ENCODE assay signal across 22 cellular contexts in genomic region chr7:681551-682307, GRCh38.
"Had no signal": no experiment of that assay in that cellular context is flagged by ENCODE, and none has a peak within 500 bp of the region (broad histone marks: within the 10 kb centered on the region; RNA-seq: fewer than 3 reads in every experiment).

No MANE protein-coding gene starts in this region.

- H3K4me3 ChIP-seq: body of pancreas, colonic mucosa, dorsolateral prefrontal cortex, gastrocnemius medialis, thoracic aorta had no signal

- H3K36me3 ChIP-seq: colonic mucosa, gastrocnemius medialis, thoracic aorta had no signal

- DNase-seq: activated CD4-positive, alpha-beta T cell treated with anti-CD3 and anti-CD28 coated beads for 36 hours; activated CD4-positive, CD25-positive, alpha-beta regulatory T cell; activated CD8-positive, alpha-beta memory T cell treated with anti-CD3 and anti-CD28 coated beads, Interleukin-2, amount 10 ng/mL, durations not matched to agents 7 days and 5 days; activated CD8-positive, alpha-beta T cell treated with anti-CD3 and anti-CD28 coated beads, Interleukin-2, amount 10 ng/mL, durations not matched to agents 7 days and 5 days; activated naive CD4-positive, alpha-beta T cell treated with Interleukin-2 at 50 U/mL for 16 hours; activated T-cell treated with anti-CD3 and anti-CD28 coated beads, Interleukin-2, amount 50 U/mL, for 48 hours; body of pancreas; colonic mucosa; effector memory CD4-positive, alpha-beta T cell; gastrocnemius medialis; glutamatergic neuron; left colon; mammary epithelial cell; naive thymus-derived CD4-positive, alpha-beta T cell; nucleus accumbens; right cardiac atrium; stimulated activated CD4-positive, alpha-beta T cell treated with anti-CD3 and anti-CD28 coated beads, Interleukin-12 subunit alpha, Interleukin-12 subunit beta, amount 100 ng/mL, for 4 hours; stimulated activated CD4-positive, alpha-beta T cell treated with anti-CD3 and anti-CD28 coated beads, Interleukin-4, amount 100 ng/mL, for 1 hour; stimulated activated naive CD8-positive, alpha-beta T cell treated with anti-CD3 and anti-CD28 coated beads, Interleukin-15, Interleukin-2, amounts not matched to agents 100 U/mL and 50 U/mL, for 24 hours; trophoblast cell had no signal

- ATAC-seq: activated CD4-positive, alpha-beta T cell treated with anti-CD3 and anti-CD28 coated beads for 36 hours; activated CD8-positive, alpha-beta memory T cell treated with anti-CD3 and anti-CD28 coated beads, Interleukin-2, amount 10 ng/mL, durations not matched to agents 7 days and 5 days; activated CD8-positive, alpha-beta T cell treated with anti-CD3 and anti-CD28 coated beads, Interleukin-2, amount 10 ng/mL, durations not matched to agents 7 days and 5 days; body of pancreas; gastrocnemius medialis; left colon; naive thymus-derived CD4-positive, alpha-beta T cell; stimulated activated naive CD8-positive, alpha-beta T cell treated with anti-CD3 and anti-CD28 coated beads, Interleukin-15, Interleukin-2, amounts not matched to agents 100 U/mL and 50 U/mL, for 24 hours had no signal

- H3K27me3 ChIP-seq: body of pancreas, colonic mucosa, dorsolateral prefrontal cortex, gastrocnemius medialis had no signal

- H3K9me3 ChIP-seq: colonic mucosa had no signal

- H3K27ac ChIP-seq: body of pancreas, colonic mucosa, dorsolateral prefrontal cortex, gastrocnemius medialis, thoracic aorta had no signal

- H3K4me1 ChIP-seq: body of pancreas, colonic mucosa, gastrocnemius medialis had no signal
